11 cellular contexts compared by ENCODE assay signal in the genomic region with DNA sequence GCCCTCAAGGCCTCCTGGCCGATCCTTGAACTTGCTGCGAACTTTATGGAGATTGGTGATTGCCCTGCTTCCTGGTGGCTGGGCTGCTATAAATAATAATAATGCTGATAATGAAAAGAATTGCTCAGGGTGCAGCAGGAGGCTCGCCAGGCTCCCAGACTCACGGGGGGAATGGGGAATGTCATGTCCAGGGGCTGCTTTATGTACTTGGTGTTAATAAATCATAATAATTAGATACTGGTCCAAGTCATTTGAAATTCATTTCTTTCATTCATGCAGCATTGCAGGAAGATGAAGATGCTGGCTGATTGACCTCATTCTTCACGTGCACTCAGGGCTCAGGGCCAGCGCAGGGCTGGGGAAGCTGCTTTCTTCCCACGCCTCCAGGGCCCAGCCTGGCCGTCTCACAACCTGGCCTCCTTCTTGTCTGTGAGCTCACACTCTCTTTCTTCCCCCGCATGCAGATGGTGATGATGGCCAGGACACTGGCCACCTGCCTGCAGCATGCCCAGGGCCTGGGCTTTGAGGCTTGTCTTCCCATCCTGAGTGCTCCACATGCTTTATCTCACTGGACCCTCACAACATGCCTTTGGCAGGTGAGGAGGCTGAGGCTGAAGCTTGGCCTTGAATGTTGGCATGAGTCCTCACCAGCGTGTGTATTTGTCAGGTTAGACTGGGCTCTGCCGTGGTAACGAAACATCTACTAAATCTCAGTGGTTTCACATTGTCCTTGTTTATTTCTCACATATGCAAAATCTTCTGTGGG.
DNase-seq lines count a peak whose midpoint lies in the region; ATAC-seq and TF ChIP-seq lines count a peak whose summit lies in the region.
"Had no signal": no experiment of that assay in that cellular context is flagged by ENCODE, and none has a peak within 500 bp of the region (broad histone marks: within the 10 kb centered on the region; RNA-seq: fewer than 3 reads in every experiment).

No MANE protein-coding gene starts in this region.

- TF ChIP-seq POLR2A in IMR-90 (IDR thresholded peaks at IDR 0.05; ENCODE audit: low read depth, low read length): no peak
- TF ChIP-seq POLR2A in vagina (IDR thresholded peaks at IDR 0.05): no peak

- peaks cover 14% of the 10 kb centered on the region for H3K9me1 ChIP-seq in IMR-90 (ENCODE audit: insufficient read depth, low read length)

- BruUV-seq in IMR-90 (replicated peaks; lab: Mats Ljungman, UMichigan): no TSS peak

- H3K14ac ChIP-seq in IMR-90 (replicated peaks; ENCODE audit: low read depth, low read length): peak overlapping the region; percentile 31; the same call in 1 of the 2 replicates

- H3K27me3 ChIP-seq in IMR-90 (ENCODE audit: control insufficient read depth, insufficient read depth, low read length): no peaks in the 10 kb centered on the region
- no peaks in the 10 kb centered on the region for H3K27me3 ChIP-seq in heart right ventricle
- no peaks in the 10 kb centered on the region for H3K27me3 ChIP-seq in vagina
- no peaks in the 10 kb centered on the region for H3K27me3 ChIP-seq in ascending aorta

- H2AFZ ChIP-seq in IMR-90 (replicated peaks; ENCODE audit: low read length, poor library complexity): no peak overlapping the region
- H2AFZ ChIP-seq: parathyroid adenoma had no signal

- 0 out of 2 replicates have a peak overlapping the region, but pooled peaks have one; percentile 36 for H2BK20ac ChIP-seq in IMR-90 (ENCODE audit: low read depth, low read length)

- H3K4me2 ChIP-seq in IMR-90 (ENCODE audit: low read depth, low read length): no peak overlapping the region

- DNase-seq in Right ventricle myocardium superior (peak; percentile 60), cardiac septum (ENCODE audit: low spot score) (no peak), IMR-90 (peak; percentile 86), heart right ventricle (peak; percentile 55 to 58), vagina (ENCODE audit: extremely low spot score in 2 of 2) (peak; percentile 88 to 89), ascending aorta (ENCODE audit: low spot score in 2 of 2) (no peak), NCI-H524 (lab: John Stamatoyannopoulos, UW) (no peak)
- no peak for DNase-seq in activated CD8-positive, alpha-beta memory T cell treated with anti-CD3 and anti-CD28 coated beads for 24 hours
- DNase-seq: NCI-H2171 had no signal

- H3K4me1 ChIP-seq in IMR-90 (ENCODE audit: control insufficient read depth, insufficient read depth, low read length) (peaks cover 19% of the 10 kb centered on the region), heart right ventricle (peaks cover 0 to 21% (median 12%) of the 10 kb centered on the region in 9 donors), vagina (no peaks in the 10 kb centered on the region), ascending aorta (no peaks in the 10 kb centered on the region)

- H3K56ac ChIP-seq in IMR-90 (ENCODE audit: extremely low read depth, insufficient read depth, low read length): no peak overlapping the region

- peak overlapping the region; percentile 5 for H2AK9ac ChIP-seq in IMR-90 (replicated peaks; ENCODE audit: low read depth, low read length, poor library complexity)

- H2BK120ac ChIP-seq in IMR-90 (ENCODE audit: low read depth, low read length): peak overlapping the region; percentile 58

- H4K20me1 ChIP-seq in IMR-90 (ENCODE audit: insufficient read depth, low read length): no peaks in the 10 kb centered on the region

- no peak overlapping the region for H3K23ac ChIP-seq in IMR-90 (ENCODE audit: low read depth, low read length)

- H3K9me3 ChIP-seq in IMR-90 (ENCODE audit: control insufficient read depth, insufficient read depth, low read length) (no peaks in the 10 kb centered on the region), heart right ventricle (no peaks in the 10 kb centered on the region), vagina (no peaks in the 10 kb centered on the region), ascending aorta (no peaks in the 10 kb centered on the region)

- H3K4ac ChIP-seq in IMR-90 (ENCODE audit: low read depth, low read length): peak overlapping the region; percentile 24

- no peak overlapping the region for H3K27ac ChIP-seq in IMR-90 (ENCODE audit: insufficient read depth, low read length)
- H3K27ac ChIP-seq in heart right ventricle: no peak overlapping the region
- no peak overlapping the region for H3K27ac ChIP-seq in vagina
- H3K27ac ChIP-seq in ascending aorta: no peak overlapping the region
- H3K27ac ChIP-seq: epithelial cell of prostate, parathyroid adenoma had no signal

- TF ChIP-seq RAD21 in IMR-90 (IDR thresholded peaks at IDR 0.05; ENCODE audit: low read length): no peak

- no peaks in the 10 kb centered on the region for H3K79me1 ChIP-seq in IMR-90 (ENCODE audit: low read depth in 1 of 2, low read length in 2 of 2)

- peak overlapping the region; percentile 83; the same call in 1 of the 2 replicates for H2AK5ac ChIP-seq in IMR-90 (ENCODE audit: low read depth, low read length)

- H3K36me3 ChIP-seq in IMR-90 (ENCODE audit: control insufficient read depth, insufficient read depth, low read length): no peaks in the 10 kb centered on the region
- no peaks in the 10 kb centered on the region for H3K36me3 ChIP-seq in heart right ventricle
- no peaks in the 10 kb centered on the region for H3K36me3 ChIP-seq in vagina
- H3K36me3 ChIP-seq in ascending aorta: no peaks in the 10 kb centered on the region

- no peak overlapping the region for H3K4me3 ChIP-seq in IMR-90 (ENCODE audit: insufficient read depth, low read depth, low read length)
- H3K4me3 ChIP-seq in heart right ventricle: no peak overlapping the region
- no peak overlapping the region for H3K4me3 ChIP-seq in vagina
- H3K4me3 ChIP-seq in ascending aorta: no peak overlapping the region

- ATAC-seq in Right ventricle myocardium superior (ENCODE audit: poor library complexity) (peak; percentile 61), IMR-90 (ENCODE audit: low read depth) (no peak), heart right ventricle (peak; percentile 71 to 84 (median 79))

- no peak for TF ChIP-seq CTCF in IMR-90 (conservative IDR thresholded peaks at IDR 0.05; ENCODE audit: low read depth, low read length)
- TF ChIP-seq CTCF in heart right ventricle (IDR thresholded peaks at IDR 0.05): no peak
- no peak for TF ChIP-seq CTCF in vagina (IDR thresholded peaks at IDR 0.05)
- TF ChIP-seq CTCF in ascending aorta (IDR thresholded peaks at IDR 0.05): no peak

- H4K91ac ChIP-seq in IMR-90 (ENCODE audit: insufficient read depth, low read depth, low read length): peak overlapping the region; percentile 70

- WGBS in IMR-90 (ENCODE audit: extremely low coverage in 2 of 2, insufficient read length in 1 of 2), 2 experiments: 20% methylated on average over 1 of the region's 12 CpGs; no CpG with 5 or more reads in 1 of the 2 experiments
- WGBS in heart right ventricle, 2 donors: 33 to 39% methylated on average over 12 of the region's 12 CpGs

- H4K5ac ChIP-seq in IMR-90 (ENCODE audit: low read depth, low read length): no peak overlapping the region

- H2BK5ac ChIP-seq in IMR-90 (ENCODE audit: low read depth, low read length, poor library complexity, severe bottlenecking): no peak overlapping the region

- CTCF ChIA-PET in IMR-90 (lab: Yijun Ruan, JAX): no interaction called here

- POLR2A ChIA-PET in IMR-90 (lab: Charles Lee; ENCODE audit: unreplicated experiment): no interaction called here

- 0 out of 2 replicates have a peak overlapping the region, but pooled peaks have one; percentile 17 for H3K18ac ChIP-seq in IMR-90 (ENCODE audit: low read depth, low read length)

- in situ Hi-C loops in IMR-90 (cut with MboI; ENCODE audit: low sequenced_read_pairs): no loop called here

- H3K9ac ChIP-seq in IMR-90 (ENCODE audit: low read depth, low read length): no peak overlapping the region
- H3K9ac ChIP-seq: parathyroid adenoma had no signal

- no peak overlapping the region; a peak in 1 of 4 replicates for H4K8ac ChIP-seq in IMR-90 (ENCODE audit: low read depth in 2 of 2, low read length in 2 of 2)

- dilution Hi-C loops in IMR-90 (cut with HindIII; ENCODE audit: low sequenced_read_pairs, unreplicated experiment): no loop called here

- H2BK15ac ChIP-seq in IMR-90 (ENCODE audit: low read depth, low read length): peak overlapping the region; percentile 29; the same call in 2 of the 3 replicates

- intact Hi-C loops in Right ventricle myocardium superior (cut with DNase I): no loop called here
- intact Hi-C loops in cardiac septum (cut with DNase I): no loop called here
- intact Hi-C loops in IMR-90 (cut with micrococcal nuclease): no loop called here
- intact Hi-C loops in heart right ventricle (cut with DNase I): no loop called here
- intact Hi-C loops in vagina (cut with DNase I): no loop called here
- intact Hi-C loops in ascending aorta (cut with DNase I): no loop called here

TF ChIP-seq in IMR-90, 13 proteins besides CTCF, POLR2A, EP300 and RAD21:
- TF ChIP-seq MAZ (IDR thresholded peaks at IDR 0.05; ENCODE audit: borderline replicate concordance, low read depth, low read length) (no peak), MXI1 (IDR thresholded peaks at IDR 0.05; ENCODE audit: borderline replicate concordance, low read depth, low read length) (no peak), BHLHE40 (IDR thresholded peaks at IDR 0.05; ENCODE audit: low read depth, low read length) (peak; percentile 88), SMC3 (IDR thresholded peaks at IDR 0.05; ENCODE audit: low read depth, low read length) (no peak)

Comparison
In these comparisons a context has a peak if more than half of its experiments do, and no peak if none do; other contexts are left out.
1. DNase-seq: peak in Right ventricle myocardium superior (single experiment), IMR-90 (single experiment), heart right ventricle (2 of 2) and vagina (2 of 2); none in cardiac septum (single experiment), ascending aorta (0 of 2), activated CD8-positive, alpha-beta memory T cell treated with anti-CD3 and anti-CD28 coated beads for 24 hours (single experiment) and NCI-H524 (0 of 2).